In the genomic region with DNA sequence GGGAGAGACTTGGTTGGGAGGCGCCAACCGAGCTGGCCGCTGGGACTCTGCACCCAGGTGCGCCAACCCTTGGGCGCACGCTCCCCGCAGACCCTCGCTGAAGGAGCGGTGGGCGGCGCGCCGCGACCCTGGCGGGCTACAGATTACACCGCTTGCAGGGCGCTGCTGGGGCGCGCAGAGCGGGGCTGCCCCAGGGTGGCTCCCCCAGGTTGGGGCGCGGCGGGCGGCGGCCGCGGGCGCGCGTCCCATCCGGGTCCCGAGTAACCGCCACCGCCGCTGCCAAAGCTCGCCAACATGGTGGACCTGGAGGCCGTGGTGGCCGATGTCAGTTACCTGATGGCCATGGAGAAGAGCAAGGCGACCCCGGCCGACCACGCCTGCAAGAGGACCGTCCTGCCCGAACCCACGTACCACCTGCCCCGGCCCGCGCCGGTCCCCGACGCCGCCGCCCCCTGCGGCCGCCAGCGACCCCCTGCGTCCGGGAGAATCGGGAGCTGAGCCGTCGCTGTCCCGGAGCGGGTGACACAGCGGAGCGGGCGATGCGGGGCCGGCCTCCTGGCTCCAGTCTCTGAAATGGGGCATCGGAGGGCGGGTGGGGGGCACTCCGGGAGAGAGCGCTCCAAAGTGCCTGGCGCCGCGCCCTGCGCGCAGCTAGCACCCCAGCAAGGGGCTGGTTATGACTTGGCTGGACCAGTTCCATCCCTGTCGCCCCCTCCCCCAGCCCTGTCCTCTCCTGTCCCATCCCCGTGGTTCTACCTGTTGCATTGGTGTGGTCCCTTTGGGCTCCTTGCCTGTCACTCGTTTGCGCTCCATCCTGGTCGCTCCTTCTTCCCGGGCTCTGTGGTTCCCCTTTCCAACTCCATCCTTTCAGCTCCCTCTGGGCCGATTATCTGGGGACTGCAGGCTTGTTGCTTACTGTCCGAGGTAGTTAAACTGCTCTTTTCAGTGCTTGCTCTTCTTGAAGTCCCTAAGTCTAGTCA, we compare ENCODE assay signal across 8 cellular contexts.
DNase-seq lines count a peak whose midpoint lies in the region; ATAC-seq, FAIRE-seq and TF ChIP-seq lines count a peak whose summit lies in the region.

No MANE protein-coding gene starts in this region.

- H2AFZ ChIP-seq in GM12878 (ENCODE audit: control insufficient read depth, low read depth, low read length) (peak overlapping the region; percentile 37), MM.1S (ENCODE audit: low read length) (no peak overlapping the region)

- no peaks in the 10 kb centered on the region for H3K9me3 ChIP-seq in breast epithelium
- no peaks in the 10 kb centered on the region for H3K9me3 ChIP-seq in GM12878 (replicated peaks; ENCODE audit: control insufficient read depth, insufficient read depth, low read length)
- no peaks in the 10 kb centered on the region for H3K9me3 ChIP-seq in MM.1S (replicated peaks; ENCODE audit: insufficient read depth, low read length)

- TF ChIP-seq EP300 in GM12878 (IDR thresholded peaks at IDR 0.05; ENCODE audit: borderline replicate concordance in 1 of 2, control insufficient read depth in 1 of 2, low read depth in 2 of 2, low read length in 2 of 2), result no peak

- no peaks in the 10 kb centered on the region for H3K9me3 Mint-ChIP-seq in MCF 10A (ENCODE audit: unreplicated experiment)

- POLR2A ChIA-PET in MCF 10A (lab: Yijun Ruan, JAX), result interaction anchor here (1.0 kb wide), 1 partner anchor 22 kb away, joined by 3 read pairs; no protein-coding TSS in a partner anchor
- POLR2A ChIA-PET in GM12878 (lab: Charles Lee), result no interaction called here

- DNase-seq in breast epithelium (ENCODE audit: low spot score in 2 of 2) (no peak), MCF 10A (ENCODE audit: unreplicated experiment) (no peak), GM12878 (ENCODE audit: low read depth, low spot score) (no peak), mesenteric fat pad (ENCODE audit: low spot score) (peak; percentile 88), urothelium cell line (ENCODE audit: low spot score) (no peak), HUDEP-2 (lab: John Stamatoyannopoulos, UW; ENCODE audit: unreplicated experiment in 76 of 76) (no peak), MM.1S (no peak)

- H3K36me3 ChIP-seq in breast epithelium (no peaks in the 10 kb centered on the region), GM12878 (ENCODE audit: control insufficient read depth in 2 of 2, insufficient read depth in 2 of 2, low read length in 1 of 2) (no peaks in the 10 kb centered on the region), MM.1S (replicated peaks; ENCODE audit: insufficient read depth, low read length) (no peaks in the 10 kb centered on the region)

- no peaks in the 10 kb centered on the region for H3K9me2 ChIP-seq in MM.1S (replicated peaks; ENCODE audit: insufficient read depth, low read length)

- intact Hi-C loops in breast epithelium (cut with DNase I; ENCODE audit: low total_unique reads), result no loop called here
- intact Hi-C loops in MCF 10A (cut with micrococcal nuclease), result no loop called here
- intact Hi-C loops in GM12878 (cut with micrococcal nuclease; ENCODE audit: unreplicated experiment), result no loop called here

- peak overlapping the region; percentile 33 to 69 (median 40) for H3K4me3 ChIP-seq in breast epithelium
- peak overlapping the region; percentile 51; the same call in 1 of the 2 replicates for H3K4me3 ChIP-seq in GM12878
- no peak overlapping the region for H3K4me3 ChIP-seq in MM.1S (ENCODE audit: low read length)

- 7% methylated on average over 53 of the region's 85 CpGs for WGBS in GM12878 (ENCODE audit: insufficient coverage, insufficient replicate concordance, low lambda C conversion rate, missing lambda C conversion rate)

- CTCF ChIA-PET in MCF 10A (lab: Yijun Ruan, JAX), result interaction anchor here (0.7 to 1.6 kb wide), 3 partner anchors 24 to 340 kb away, joined by 3 to 5 read pairs (median 5); no protein-coding TSS in a partner anchor
- CTCF ChIA-PET in GM12878 (lab: Yijun Ruan, JAX), result interaction anchor here (0.6 to 2.0 kb wide), 5 partner anchors 17 to 53 kb away, joined by 3 to 8 read pairs (median 4); no protein-coding TSS in a partner anchor

- no peak overlapping the region for H3K4me3 Mint-ChIP-seq in MCF 10A (ENCODE audit: unreplicated experiment)

- H3K4me2 ChIP-seq in GM12878 (ENCODE audit: control insufficient read depth, insufficient read depth), result peak overlapping the region; percentile 87
- no peak overlapping the region for H3K4me2 ChIP-seq in MM.1S (ENCODE audit: low read depth, low read length)

- SMC1A ChIA-PET in GM12878 (lab: Charles Lee; ENCODE audit: uncharacterized antibody, unreplicated experiment), result interaction anchor here (1.0 kb wide), 1 partner anchor 21 kb away, joined by 3 read pairs; no protein-coding TSS in a partner anchor

- TF ChIP-seq RAD21 in GM12878 (IDR thresholded peaks at IDR 0.05; ENCODE audit: insufficient read depth, low read depth, low read length), result no peak

- H3F3A ChIP-seq in MM.1S (ENCODE audit: insufficient read depth, low read length), result no peaks in the 10 kb centered on the region

- H3K4me1 Mint-ChIP-seq in MCF 10A (ENCODE audit: insufficient read depth, unreplicated experiment), result no peaks in the 10 kb centered on the region

- TF ChIP-seq POLR2A in breast epithelium (IDR thresholded peaks at IDR 0.05) (no peak), GM12878 (IDR thresholded peaks at IDR 0.05; ENCODE audit: low read depth, low read length) (no peak)

- no peak overlapping the region for H3K27ac Mint-ChIP-seq in MCF 10A (ENCODE audit: low read depth, unreplicated experiment)

- H3K27ac ChIP-seq in breast epithelium (no peak overlapping the region), GM12878 (ENCODE audit: control insufficient read depth, insufficient read depth) (no peak overlapping the region), MM.1S (ENCODE audit: low read length) (no peak overlapping the region)

- no peaks in the 10 kb centered on the region for H4K20me1 ChIP-seq in GM12878 (ENCODE audit: control insufficient read depth, insufficient read depth)
- H4K20me1 ChIP-seq in MM.1S (ENCODE audit: insufficient read depth, low read length), result no peaks in the 10 kb centered on the region

- peaks cover 4 to 6% of the 10 kb centered on the region in 2 donors for H3K4me1 ChIP-seq in breast epithelium
- H3K4me1 ChIP-seq in GM12878 (ENCODE audit: control insufficient read depth, insufficient read depth, low read length), result peaks cover 20% of the 10 kb centered on the region
- H3K4me1 ChIP-seq in MM.1S (ENCODE audit: low read length), result no peaks in the 10 kb centered on the region

- RAD21 ChIA-PET in GM12878 (lab: Charles Lee; ENCODE audit: unreplicated experiment), result interaction anchor here (0.8 to 1.2 kb wide), 4 partner anchors 21 to 146 kb away, joined by 3 to 7 read pairs (median 3); no protein-coding TSS in a partner anchor

- H3K36me3 Mint-ChIP-seq in MCF 10A (ENCODE audit: insufficient read depth, unreplicated experiment), result no peaks in the 10 kb centered on the region

- peaks cover 35% of the 10 kb centered on the region for H3K27me3 Mint-ChIP-seq in MCF 10A (ENCODE audit: insufficient read depth, unreplicated experiment)

- TF ChIP-seq CTCF in breast epithelium (IDR thresholded peaks at IDR 0.05) (no peak), MCF 10A (IDR thresholded peaks at IDR 0.05; ENCODE audit: unreplicated experiment) (no peak), GM12878 (IDR thresholded peaks at IDR 0.05 in 2 of 3, conservative IDR thresholded peaks at IDR 0.05 in 1 of 3; ENCODE audit: control insufficient read depth in 2 of 3, extremely low read depth in 1 of 3, insufficient read depth in 1 of 3, low read depth in 3 of 3, low read length in 3 of 3) (0 out of 6 replicates have a peak, but pooled peaks of 1 of the 3 experiments have one; percentile 1), MM.1S (IDR thresholded peaks at IDR 0.05; ENCODE audit: low read length) (no peak)

- no peaks in the 10 kb centered on the region for H3K79me2 ChIP-seq in GM12878 (ENCODE audit: control insufficient read depth, insufficient read depth, low read length)
- no peaks in the 10 kb centered on the region for H3K79me2 ChIP-seq in MM.1S (ENCODE audit: low read length)

- in situ Hi-C loops in GM12878 (cut with MboI), result no loop called here

- no TSS peak for BruUV-seq in MCF 10A (replicated peaks; lab: Mats Ljungman, UMichigan)
- no TSS peak for BruUV-seq in GM12878 (replicated peaks; lab: Mats Ljungman, UMichigan)

- ATAC-seq in GM12878, result peak; percentile 57
- no peak for ATAC-seq in GM21723 (IDR thresholded peaks at IDR 0.05; ENCODE audit: unreplicated experiment)

- H3K27me3 ChIP-seq in breast epithelium (peaks cover 8 to 37% of the 10 kb centered on the region in 2 donors), GM12878 (replicated peaks in 1 of 2; ENCODE audit: control insufficient read depth in 2 of 2, insufficient read depth in 2 of 2, low read length in 1 of 2) (peaks cover 3 to 4% of the 10 kb centered on the region in 2 experiments; a peak in 3 of 4 replicates), MM.1S (replicated peaks; ENCODE audit: insufficient read depth, low read length) (no peaks in the 10 kb centered on the region)

- no peak for FAIRE-seq in GM12878 (lab: Jason Lieb, UNC)
- peak; percentile 78 for FAIRE-seq in urothelium cell line (lab: Jason Lieb, UNC)

- H3K9ac ChIP-seq in GM12878 (ENCODE audit: control insufficient read depth, insufficient read depth, low read length) (no peak overlapping the region), MM.1S (ENCODE audit: low read length) (no peak overlapping the region)

TF ChIP-seq in GM12878, 131 proteins besides CTCF, POLR2A, EP300 and RAD21 (continues in another document):
- TF ChIP-seq CBX5 (IDR thresholded peaks at IDR 0.05; ENCODE audit: low read depth), result no peak
- TF ChIP-seq HDAC2 (IDR thresholded peaks at IDR 0.05), result no peak
- TF ChIP-seq JUNB (IDR thresholded peaks at IDR 0.05), result no peak
- peak; percentile 67 for TF ChIP-seq HDAC6 (IDR thresholded peaks at IDR 0.05; ENCODE audit: unreplicated experiment)
- TF ChIP-seq JUND (IDR thresholded peaks at IDR 0.05; ENCODE audit: low read depth, low read length), result no peak
- no peak for TF ChIP-seq NFXL1 (IDR thresholded peaks at IDR 0.05; ENCODE audit: borderline replicate concordance)
- TF ChIP-seq IKZF1 (conservative IDR thresholded peaks at IDR 0.05), result 0 out of 2 replicates have a peak, but pooled peaks have one; percentile 43
- TF ChIP-seq GATAD2B (conservative IDR thresholded peaks at IDR 0.05; ENCODE audit: low read depth), result peak; percentile 66
- TF ChIP-seq MEF2B (IDR thresholded peaks at IDR 0.05; ENCODE audit: partially characterized antibody, poor library complexity, severe bottlenecking), result no peak
- TF ChIP-seq YY1 (IDR thresholded peaks at IDR 0.05; ENCODE audit: low read depth, low read length), result 0 out of 2 replicates have a peak, but pooled peaks have one; percentile 9
- TF ChIP-seq TCF7 (IDR thresholded peaks at IDR 0.05; ENCODE audit: borderline replicate concordance), result no peak
- TF ChIP-seq RB1 (IDR thresholded peaks at IDR 0.05; ENCODE audit: borderline replicate concordance), result no peak
- no peak for TF ChIP-seq CHD4 (IDR thresholded peaks at IDR 0.05)
- no peak for TF ChIP-seq PAX8 (IDR thresholded peaks at IDR 0.05)
